Comparison of ENCODE assay signal across 15 cellular contexts in genomic region chr18:25180974-25181373, GRCh38.
"Had no signal": no experiment of that assay in that cellular context is flagged by ENCODE, and none has a peak within 500 bp of the region (broad histone marks: within the 10 kb centered on the region; RNA-seq: fewer than 3 reads in every experiment).

No MANE protein-coding gene starts in this region.

- H3K4me1 Mint-ChIP-seq: activated B cell treated with CpG ODN at 0.5 μM for 24 hours; activated CD4-positive, alpha-beta T cell treated with anti-CD3 and anti-CD28 coated beads, Interleukin-2, amount 10 ng/mL, durations not matched to agents 7 days and 5 days; naive thymus-derived CD8-positive, alpha-beta T cell; stimulated activated naive B cell treated with anti-CD40 and anti-IgM and Interleukin-4, amounts not matched to agents 10 μg/mL and 1 μg/mL and 100 μg/mL, for 72 hours had no signal

- H3K27ac ChIP-seq: psoas muscle, sigmoid colon, transverse colon had no signal

- H3K4me3 ChIP-seq: mucosa of descending colon, psoas muscle, sigmoid colon, transverse colon had no signal

- H3K4me3 Mint-ChIP-seq: activated B cell treated with CpG ODN at 0.5 μM for 24 hours; activated CD4-positive, alpha-beta T cell treated with anti-CD3 and anti-CD28 coated beads, Interleukin-2, amount 10 ng/mL, durations not matched to agents 7 days and 5 days; activated naive CD4-positive, alpha-beta T cell treated with anti-CD3 and anti-CD28 coated beads for 36 hours; naive thymus-derived CD8-positive, alpha-beta T cell; stimulated activated naive B cell treated with anti-CD40 and anti-IgM and Interleukin-4, amounts not matched to agents 10 μg/mL and 1 μg/mL and 100 μg/mL, for 72 hours; T-helper 2 cell treated with Interferon-gamma antibody and Interleukin-4, amounts not matched to agents 5 μg/mL and 100 μg/mL, for 36 hours had no signal

- H3K27me3 Mint-ChIP-seq: activated CD4-positive, alpha-beta T cell treated with anti-CD3 and anti-CD28 coated beads, Interleukin-2, amount 10 ng/mL, durations not matched to agents 7 days and 5 days; stimulated activated naive B cell treated with anti-CD40 and anti-IgM and Interleukin-4, amounts not matched to agents 10 μg/mL and 1 μg/mL and 100 μg/mL, for 72 hours had no signal

- H3K9me3 ChIP-seq: mucosa of descending colon, psoas muscle, sigmoid colon, transverse colon had no signal

- DNase-seq: activated B cell treated with CpG ODN at 0.5 μM for 24 hours; activated CD4-positive, alpha-beta T cell treated with anti-CD3 and anti-CD28 coated beads, Interleukin-2, amount 10 ng/mL, durations not matched to agents 7 days and 5 days; activated CD8-positive, alpha-beta memory T cell treated with anti-CD3 and anti-CD28 coated beads for 24 hours; activated naive CD4-positive, alpha-beta T cell treated with anti-CD3 and anti-CD28 coated beads for 36 hours; dermis blood vessel endothelial cell; glutamatergic neuron; left colon; mucosa of descending colon; naive thymus-derived CD8-positive, alpha-beta T cell; psoas muscle; sigmoid colon; stimulated activated CD4-positive, alpha-beta T cell treated with anti-CD3 and anti-CD28 coated beads, Interleukin-2, amount 100 ng/mL, for 24 hours; stimulated activated naive B cell treated with anti-CD40 and anti-IgM and Interleukin-4, amounts not matched to agents 10 μg/mL and 1 μg/mL and 100 μg/mL, for 72 hours; transverse colon had no signal

- H3K27me3 ChIP-seq: sigmoid colon, transverse colon had no signal

- H3K4me1 ChIP-seq: sigmoid colon, transverse colon had no signal

- H3K36me3 ChIP-seq: sigmoid colon, transverse colon had no signal

- H3K27ac Mint-ChIP-seq: activated B cell treated with CpG ODN at 0.5 μM for 24 hours; activated CD4-positive, alpha-beta T cell treated with anti-CD3 and anti-CD28 coated beads, Interleukin-2, amount 10 ng/mL, durations not matched to agents 7 days and 5 days; activated naive CD4-positive, alpha-beta T cell treated with anti-CD3 and anti-CD28 coated beads for 36 hours; naive thymus-derived CD8-positive, alpha-beta T cell; stimulated activated naive B cell treated with anti-CD40 and anti-IgM and Interleukin-4, amounts not matched to agents 10 μg/mL and 1 μg/mL and 100 μg/mL, for 72 hours; T-helper 2 cell treated with Interferon-gamma antibody and Interleukin-4, amounts not matched to agents 5 μg/mL and 100 μg/mL, for 36 hours had no signal

- H3K36me3 Mint-ChIP-seq: naive thymus-derived CD8-positive, alpha-beta T cell; stimulated activated naive B cell treated with anti-CD40 and anti-IgM and Interleukin-4, amounts not matched to agents 10 μg/mL and 1 μg/mL and 100 μg/mL, for 72 hours had no signal

- H3K9me3 Mint-ChIP-seq: activated B cell treated with CpG ODN at 0.5 μM for 24 hours; activated CD4-positive, alpha-beta T cell treated with anti-CD3 and anti-CD28 coated beads, Interleukin-2, amount 10 ng/mL, durations not matched to agents 7 days and 5 days; activated naive CD4-positive, alpha-beta T cell treated with anti-CD3 and anti-CD28 coated beads for 36 hours; naive thymus-derived CD8-positive, alpha-beta T cell; stimulated activated naive B cell treated with anti-CD40 and anti-IgM and Interleukin-4, amounts not matched to agents 10 μg/mL and 1 μg/mL and 100 μg/mL, for 72 hours; T-helper 2 cell treated with Interferon-gamma antibody and Interleukin-4, amounts not matched to agents 5 μg/mL and 100 μg/mL, for 36 hours had no signal
